Comparison of ENCODE assay signal across 8 cellular contexts in the genomic region with DNA sequence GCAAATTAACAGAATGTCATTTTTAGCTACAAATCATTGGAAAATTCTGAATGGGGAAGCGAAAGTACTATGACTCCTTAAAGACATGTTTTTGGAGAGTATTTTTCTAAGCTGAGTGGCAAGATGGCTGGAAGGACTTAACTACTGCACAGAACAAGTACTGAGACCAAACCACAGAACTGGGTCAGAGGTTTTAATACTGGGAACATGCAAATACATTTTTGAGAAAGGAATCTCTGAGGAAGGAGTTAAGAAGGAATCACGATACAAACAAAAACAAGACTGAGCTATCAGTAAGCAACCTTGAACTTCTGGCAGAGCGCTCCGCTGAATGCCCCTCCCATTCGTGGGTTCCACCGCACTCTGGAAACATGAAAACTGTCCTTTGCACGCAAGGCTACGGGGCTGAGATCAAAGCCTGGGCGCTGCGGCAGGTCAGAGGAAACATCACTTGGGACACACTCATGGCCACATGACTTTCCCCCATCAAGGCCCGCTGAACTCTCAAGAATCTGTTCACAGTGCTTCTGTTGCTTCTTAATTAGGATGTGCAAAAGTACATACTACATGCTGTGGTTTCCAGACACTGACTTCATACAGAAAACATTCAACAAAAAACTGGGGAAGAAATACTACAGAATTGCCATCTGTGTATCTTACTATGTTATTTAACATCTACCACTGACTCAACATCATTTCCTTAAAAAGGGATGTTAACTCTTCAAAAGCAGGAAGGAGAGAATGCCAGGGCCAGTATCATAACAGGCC. TPM values are rescaled to one million over a fixed set of nuclear protein-coding genes. Genes with fewer than 3 reads are reported as not detected.
DNase-seq lines count a peak whose midpoint lies in the region; ATAC-seq and TF ChIP-seq lines count a peak whose summit lies in the region.

No MANE protein-coding gene starts in this region.

- POLR2A ChIA-PET in activated CD8-positive, alpha-beta T cell treated with anti-CD3 and anti-CD28 coated beads, Interleukin-2, amount 10 ng/mL, durations not matched to agents 7 days and 5 days (lab: Charles Lee), result interaction anchor here (0.9 to 1.0 kb wide), 4 partner anchors 11 to 362 kb away, joined by 3 to 5 read pairs (median 4); a partner anchor contains a TSS

- H3K27me3 Mint-ChIP-seq in activated CD8-positive, alpha-beta T cell treated with anti-CD3 and anti-CD28 coated beads, Interleukin-2, amount 10 ng/mL, durations not matched to agents 7 days and 5 days (ENCODE audit: low read depth), result no peaks in the 10 kb centered on the region

- H3K27ac Mint-ChIP-seq in activated CD8-positive, alpha-beta T cell treated with anti-CD3 and anti-CD28 coated beads, Interleukin-2, amount 10 ng/mL, durations not matched to agents 7 days and 5 days, result peak overlapping the region; percentile 89

- DNase-seq in DMS79 treated with DMSO at 0.1 percent for 48 hours (lab: John Stamatoyannopoulos, UW), result peak; percentile 52
- DNase-seq in HT1080 (ENCODE audit: low read depth), result peak; percentile 76
- peak; percentile 75 for DNase-seq in activated CD8-positive, alpha-beta T cell treated with anti-CD3 and anti-CD28 coated beads, Interleukin-2, amount 10 ng/mL, durations not matched to agents 7 days and 5 days
- peak; percentile 40 for DNase-seq in fibroblast of the conjunctiva (ENCODE audit: low read depth)
- no peak for DNase-seq in retinal pigment epithelial cell (ENCODE audit: low read depth)
- no peak for DNase-seq in iPS-NIHi7 (ENCODE audit: extremely low spot score)
- no peak for DNase-seq in A172 (ENCODE audit: low spot score)

- H3K4me1 Mint-ChIP-seq in activated CD8-positive, alpha-beta T cell treated with anti-CD3 and anti-CD28 coated beads, Interleukin-2, amount 10 ng/mL, durations not matched to agents 7 days and 5 days (ENCODE audit: low read depth), result peaks cover 24% of the 10 kb centered on the region

- H3K4me3 ChIP-seq in retinal pigment epithelial cell (ENCODE audit: low read length), result peak overlapping the region; percentile 41

- peak; percentile 76 for ATAC-seq in GM21526 (IDR thresholded peaks at IDR 0.05; ENCODE audit: low FRiP score, unreplicated experiment)
- ATAC-seq in activated CD8-positive, alpha-beta T cell treated with anti-CD3 and anti-CD28 coated beads, Interleukin-2, amount 10 ng/mL, durations not matched to agents 7 days and 5 days, result peak; percentile 86

- CTCF ChIA-PET in activated CD8-positive, alpha-beta T cell treated with anti-CD3 and anti-CD28 coated beads, Interleukin-2, amount 10 ng/mL, durations not matched to agents 7 days and 5 days (lab: Charles Lee), result interaction anchor here (0.6 to 1.7 kb wide), 8 partner anchors 12 to 219 kb away, joined by 3 to 13 read pairs (median 5); no protein-coding TSS in a partner anchor

- no peaks in the 10 kb centered on the region for H3K9me3 Mint-ChIP-seq in activated CD8-positive, alpha-beta T cell treated with anti-CD3 and anti-CD28 coated beads, Interleukin-2, amount 10 ng/mL, durations not matched to agents 7 days and 5 days (ENCODE audit: insufficient read depth)

- H3K36me3 Mint-ChIP-seq in activated CD8-positive, alpha-beta T cell treated with anti-CD3 and anti-CD28 coated beads, Interleukin-2, amount 10 ng/mL, durations not matched to agents 7 days and 5 days (ENCODE audit: low read depth), result peaks cover 23% of the 10 kb centered on the region

- TF ChIP-seq CTCF in retinal pigment epithelial cell (conservative IDR thresholded peaks at IDR 0.05; ENCODE audit: low read depth, low read length), result no peak

- H3K4me3 Mint-ChIP-seq in activated CD8-positive, alpha-beta T cell treated with anti-CD3 and anti-CD28 coated beads, Interleukin-2, amount 10 ng/mL, durations not matched to agents 7 days and 5 days, result peak overlapping the region; percentile 72

RNA-seq across cellular contexts. Expression of a gene that starts 27.8 kb away (rescaled TPM):
- 18.0 and 21.1 TPM in 2 replicates for total RNA-seq in HT1080 (2014; rRNA removed; shearing (Covaris generic))
- 15.8 and 19.8 TPM in 2 replicates for polyA plus RNA-seq in HT1080 (2015; cell fraction: cytosol; rRNA removed)
- polyA plus RNA-seq in HT1080 (2015; cell fraction: nucleus; rRNA removed), result 45.4 and 47.1 TPM in 2 replicates
- 10 to 100 TPM; 14.7 to 16.7 TPM for total RNA-seq in activated CD8-positive, alpha-beta T cell treated with anti-CD3 and anti-CD28 coated beads, Interleukin-2, amount 10 ng/mL, durations not matched to agents 7 days and 5 days
- 22.9 and 25.6 TPM in 2 replicates for total RNA-seq in A172 (2014; rRNA removed; shearing (Covaris generic))

Comparison
In these comparisons a context has a peak if more than half of its experiments do, and no peak if none do; other contexts are left out.
1. DNase-seq: peak in DMS79 treated with DMSO at 0.1 percent for 48 hours (single experiment), HT1080 (single experiment), activated CD8-positive, alpha-beta T cell treated with anti-CD3 and anti-CD28 coated beads, Interleukin-2, amount 10 ng/mL, durations not matched to agents 7 days and 5 days (single experiment) and fibroblast of the conjunctiva (single experiment); none in retinal pigment epithelial cell (single experiment), iPS-NIHi7 (single experiment) and A172 (single experiment).